ENCODE assay signal across 25 cellular contexts in the genomic region with DNA sequence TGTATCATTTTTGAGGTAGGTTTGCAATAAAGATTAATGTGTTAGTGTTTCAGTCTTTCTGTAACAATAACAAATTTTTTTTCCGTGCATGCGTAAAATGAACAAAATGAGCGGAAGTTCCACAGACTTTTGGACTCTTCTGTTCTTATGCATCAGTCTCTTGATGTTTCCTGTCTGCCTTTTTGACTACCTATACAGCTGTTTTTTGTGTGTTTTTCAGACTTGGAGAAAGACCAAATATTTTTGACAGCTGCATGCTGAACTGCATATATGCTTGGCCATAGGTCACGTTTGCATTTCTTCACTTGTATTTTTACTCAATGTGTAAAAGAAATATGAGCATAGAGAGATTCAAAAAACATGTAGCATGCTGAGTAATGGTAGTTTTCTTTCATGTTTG.
"Had no signal": no experiment of that assay in that cellular context is flagged by ENCODE, and none has a peak within 500 bp of the region (broad histone marks: within the 10 kb centered on the region; RNA-seq: fewer than 3 reads in every experiment).

No MANE protein-coding gene starts in this region.

- H3K27me3 ChIP-seq: breast epithelium, sigmoid colon, suprapubic skin, tibial artery, upper lobe of right lung had no signal

- H3K27ac ChIP-seq: breast epithelium, left ventricle myocardium inferior, sigmoid colon, suprapubic skin, tibial artery, upper lobe of right lung had no signal

- FAIRE-seq: colon had no signal

- H3K4me1 ChIP-seq: breast epithelium, suprapubic skin had no signal

- H3K36me3 ChIP-seq: breast epithelium, left ventricle myocardium inferior, sigmoid colon, suprapubic skin, tibial artery, upper lobe of right lung had no signal

- H3K9me3 ChIP-seq: breast epithelium, mucosa of descending colon, sigmoid colon, suprapubic skin, tibial artery, upper lobe of right lung had no signal

- H3K4me3 ChIP-seq: breast epithelium, left ventricle myocardium inferior, lung, mucosa of descending colon, sigmoid colon, smooth muscle cell, suprapubic skin, tibial artery, upper lobe of right lung had no signal

- DNase-seq: activated CD4-positive, alpha-beta memory T cell treated with anti-CD3 and anti-CD28 coated beads, Interleukin-2, amount 10 ng/mL, durations not matched to agents 7 days and 5 days; activated CD4-positive, alpha-beta T cell treated with anti-CD3 and anti-CD28 coated beads, Interleukin-2, amount 10 ng/mL, durations not matched to agents 24 days and 14 days; activated CD4-positive, CD25-positive, alpha-beta regulatory T cell treated with anti-CD3 and anti-CD28 coated beads, Interleukin-2, amount 50 U/mL, for 72 hours; activated CD8-positive, alpha-beta memory T cell treated with anti-CD3 and anti-CD28 coated beads, Interleukin-2, amount 50 U/mL, for 48 hours; activated gamma-delta T cell; activated naive CD4-positive, alpha-beta T cell treated with anti-CD3 and anti-CD28 coated beads, Interleukin-2, amount 50 U/mL, for 16 hours; activated T-cell treated with anti-CD3 and anti-CD28 coated beads, Interleukin-2, amount 50 U/mL, for 24 hours; amniotic stem cell; effector memory CD8-positive, alpha-beta T cell; foreskin melanocyte; left ventricle myocardium inferior; mucosa of descending colon; sigmoid colon; stimulated activated CD4-positive, alpha-beta T cell treated with anti-CD3 and anti-CD28 coated beads, Interleukin-1b, Interleukin-23, amount 100 ng/mL, for 48 hours; stimulated activated CD4-positive, alpha-beta T cell treated with anti-CD3 and anti-CD28 coated beads, Interleukin-4, amount 100 ng/mL, for 4 hours; stimulated activated naive B cell treated with anti-CD40 and anti-IgM and Interleukin-4, amounts not matched to agents 10 μg/mL and 1 μg/mL and 100 μg/mL, for 72 hours; T-helper 17 cell; T1000; tibial artery; upper lobe of right lung had no signal
